ENCODE assay signal across 8 cellular contexts in the genomic region with DNA sequence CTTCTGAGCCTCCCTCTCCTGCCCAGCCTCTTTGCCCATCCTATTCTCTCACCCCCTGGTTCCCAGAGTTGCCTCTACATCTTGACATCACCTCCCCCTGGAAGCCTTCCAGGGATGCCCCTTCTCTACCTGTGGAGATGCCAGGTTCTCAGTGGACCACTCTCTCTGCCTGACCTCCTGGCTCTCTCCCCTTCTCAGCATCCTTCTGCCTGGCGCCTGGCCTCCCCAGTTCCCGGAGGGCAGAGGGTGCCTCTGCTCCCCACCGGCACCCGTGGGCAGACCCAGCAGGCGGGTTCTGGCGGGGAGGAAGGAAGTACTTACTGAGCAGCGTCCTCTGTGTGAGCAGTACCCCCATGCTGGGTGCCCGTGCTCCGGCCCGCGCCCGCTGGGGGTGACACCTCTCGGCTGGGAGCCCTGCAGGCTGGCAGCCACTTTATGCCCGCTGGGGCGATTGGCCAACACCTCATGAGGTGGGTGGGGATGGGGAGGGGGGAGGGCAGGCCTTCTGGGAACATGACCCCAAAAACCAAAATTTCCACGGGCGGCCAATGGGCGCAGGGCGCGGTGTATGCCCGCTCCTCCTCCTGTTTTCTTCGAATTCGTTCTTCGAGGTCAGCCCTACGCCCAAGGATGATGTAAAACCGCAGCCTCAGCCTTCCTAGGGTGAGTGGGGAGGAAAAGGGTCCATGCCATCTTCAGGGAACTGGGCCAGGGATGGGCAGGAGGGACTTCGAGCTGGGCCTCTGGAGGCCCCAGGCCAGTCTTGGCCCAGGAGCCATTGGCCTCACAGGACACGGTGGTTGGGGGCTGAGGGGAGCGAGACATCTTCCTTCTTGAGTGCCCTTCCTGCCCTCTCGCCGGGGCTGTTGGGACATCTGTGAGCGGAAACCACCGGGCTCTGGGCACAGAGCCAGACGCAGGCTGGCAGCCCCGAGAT. TPM values are rescaled to one million over a fixed set of nuclear protein-coding genes. Genes with fewer than 3 reads are reported as not detected.
DNase-seq lines count a peak whose midpoint lies in the region; ATAC-seq and TF ChIP-seq lines count a peak whose summit lies in the region.

A gene (minus strand): TSS at position 407 of the 937 bp plus-strand sequence. CDS start 52 bp downstream, at position 355.

- peaks cover 52% of the 10 kb centered on the region for H3K36me3 Mint-ChIP-seq in activated naive CD8-positive, alpha-beta T cell treated with anti-CD3 and anti-CD28 coated beads for 36 hours
- H3K36me3 Mint-ChIP-seq in naive thymus-derived CD8-positive, alpha-beta T cell = peaks cover 0 to 10% (median 0%) of the 10 kb centered on the region in 3 donors

- H3K27ac Mint-ChIP-seq in activated naive CD8-positive, alpha-beta T cell treated with anti-CD3 and anti-CD28 coated beads for 36 hours = peak within 1 kb of the TSS; percentile 99
- peak within 1 kb of the TSS; percentile 94 to 100 (median 99) for H3K27ac Mint-ChIP-seq in naive thymus-derived CD8-positive, alpha-beta T cell

- H3K4me1 ChIP-seq in urinary bladder (ENCODE audit: insufficient read depth) = no peaks in the 10 kb centered on the region

- WGBS in urinary bladder = 77% methylated on average over 35 of the region's 35 CpGs

- H3K36me3 ChIP-seq in urinary bladder (ENCODE audit: insufficient read depth) = no peaks in the 10 kb centered on the region

- H3K9me3 Mint-ChIP-seq in activated naive CD8-positive, alpha-beta T cell treated with anti-CD3 and anti-CD28 coated beads for 36 hours = no peaks in the 10 kb centered on the region
- H3K9me3 Mint-ChIP-seq in naive thymus-derived CD8-positive, alpha-beta T cell = no peaks in the 10 kb centered on the region

- H3K27ac ChIP-seq in urinary bladder (ENCODE audit: low read depth) = peak within 1 kb of the TSS; percentile 35

- POLR2A ChIA-PET in naive thymus-derived CD8-positive, alpha-beta T cell (lab: Charles Lee) = interaction anchor here (1.0 to 6.7 kb wide), 5 partner anchors 9 to 90 kb away, joined by 3 to 51 read pairs (median 4); a partner anchor contains a TSS

- DNase-seq in SKM-1 treated with dmso at 0.1 percent for 144 hours (lab: John Stamatoyannopoulos, UW; ENCODE audit: unreplicated experiment) = peak; percentile 84
- peak; percentile 78 for DNase-seq in activated naive CD8-positive, alpha-beta T cell treated with anti-CD3 and anti-CD28 coated beads for 36 hours
- peak; percentile 50 to 77 (median 68) for DNase-seq in naive thymus-derived CD8-positive, alpha-beta T cell

- peak within 1 kb of the TSS; percentile 15 for H3K4me3 ChIP-seq in urinary bladder (ENCODE audit: low read depth, low read length)

- H3K27me3 Mint-ChIP-seq in activated naive CD8-positive, alpha-beta T cell treated with anti-CD3 and anti-CD28 coated beads for 36 hours = peaks cover 3% of the 10 kb centered on the region
- no peaks in the 10 kb centered on the region for H3K27me3 Mint-ChIP-seq in naive thymus-derived CD8-positive, alpha-beta T cell

- TF ChIP-seq POLR2A in GM18505 (IDR thresholded peaks at IDR 0.05; ENCODE audit: borderline replicate concordance, extremely low read depth, insufficient read depth, insufficient read length) = no peak

- peak within 1 kb of the TSS; percentile 95 for H3K4me3 Mint-ChIP-seq in activated naive CD8-positive, alpha-beta T cell treated with anti-CD3 and anti-CD28 coated beads for 36 hours
- H3K4me3 Mint-ChIP-seq in naive thymus-derived CD8-positive, alpha-beta T cell = peak within 1 kb of the TSS; percentile 90 to 99 (median 94)

- peak; percentile 11 for ATAC-seq in GM18505 (IDR thresholded peaks at IDR 0.05; ENCODE audit: unreplicated experiment)
- ATAC-seq in naive thymus-derived CD8-positive, alpha-beta T cell = peak; percentile 34 to 43
- no peak for ATAC-seq in GM21723 (IDR thresholded peaks at IDR 0.05; ENCODE audit: unreplicated experiment)
- ATAC-seq in HG03159 (IDR thresholded peaks at IDR 0.05; ENCODE audit: unreplicated experiment) = no peak
- no peak for ATAC-seq in GM21515 (IDR thresholded peaks at IDR 0.05; ENCODE audit: unreplicated experiment)

- peaks cover 40% of the 10 kb centered on the region for H3K4me1 Mint-ChIP-seq in activated naive CD8-positive, alpha-beta T cell treated with anti-CD3 and anti-CD28 coated beads for 36 hours
- H3K4me1 Mint-ChIP-seq in naive thymus-derived CD8-positive, alpha-beta T cell = peaks cover 29 to 63% (median 58%) of the 10 kb centered on the region in 4 donors

RNA-seq across cellular contexts. Expression of the gene that starts here (rescaled TPM):
- 10 to 100 TPM; 47.9 to 50.7 TPM for total RNA-seq in activated naive CD8-positive, alpha-beta T cell treated with anti-CD3 and anti-CD28 coated beads for 36 hours
- 1 to 10 TPM in 1 of 2 experiments, under 1 TPM in 1; 0.81 to 1.1 TPM for total RNA-seq in naive thymus-derived CD8-positive, alpha-beta T cell
- polyA plus RNA-seq in naive thymus-derived CD8-positive, alpha-beta T cell = 10 to 100 TPM in 1 of 3 donors, 1 to 10 TPM in 2; 4.4 to 11.6 (median 4.4) TPM
- total RNA-seq in urinary bladder = 0.32 TPM
- polyA plus RNA-seq in urinary bladder = 1.3 TPM

Comparison
In these comparisons a context has a peak if more than half of its experiments do, and no peak if none do; other contexts are left out.
1. RNA of the gene that starts here (total RNA-seq): 47.9 to 50.7 TPM in activated naive CD8-positive, alpha-beta T cell treated with anti-CD3 and anti-CD28 coated beads for 36 hours; 0.81 to 1.1 TPM in naive thymus-derived CD8-positive, alpha-beta T cell and 0.32 TPM in urinary bladder (single experiment); every median in the first group is over 10 times any median in the second.
2. ATAC-seq: peak in GM18505 (single experiment) and naive thymus-derived CD8-positive, alpha-beta T cell (2 of 2); none in GM21723 (single experiment), HG03159 (single experiment) and GM21515 (single experiment).
3. Peak in every context shown above with its lines, with median percentiles within 50 percentile points of each other: DNase-seq.